Comparison of ENCODE assay signal across 1 cellular context in genomic region chr6:169172435-169172834, GRCh38.
TF ChIP-seq lines count a peak whose summit lies in the region.

No MANE protein-coding gene starts in this region.

TF ChIP-seq in endothelial cell of umbilical vein, 7 proteins besides CTCF, POLR2A, EP300 and RAD21 (continued from another document):
- no peak for TF ChIP-seq JUN (IDR thresholded peaks at IDR 0.05; ENCODE audit: borderline replicate concordance, insufficient read depth, insufficient read length, low read depth)
- TF ChIP-seq EZH2 (IDR thresholded peaks at IDR 0.05; ENCODE audit: borderline replicate concordance, low read depth, low read length, severe bottlenecking), result no peak
